21 cellular contexts compared by ENCODE assay signal in the genomic region with DNA sequence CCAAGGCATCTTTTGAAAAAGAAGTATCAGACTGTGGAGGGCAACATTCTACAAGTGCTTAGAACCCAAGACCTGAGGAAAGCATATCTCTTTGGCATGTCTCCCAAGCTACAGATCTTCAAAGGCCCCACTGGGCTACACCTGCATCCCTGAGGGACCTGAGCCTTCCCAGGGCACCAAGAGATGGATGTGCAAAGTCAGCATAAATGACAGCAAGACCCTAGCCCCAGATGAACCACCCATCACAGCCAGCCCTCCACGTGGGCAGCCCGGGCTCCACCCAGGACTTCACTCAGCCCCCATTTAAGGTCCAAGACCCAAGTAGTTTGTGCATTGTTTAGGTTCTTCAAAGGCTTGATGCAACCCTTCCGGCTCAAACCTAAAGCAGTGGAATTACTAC.
A peak's percentile ranks its signal among the peaks of the same experiment; 100 is the strongest.
DNase-seq lines count a peak whose midpoint lies in the region; ATAC-seq, FAIRE-seq and TF ChIP-seq lines count a peak whose summit lies in the region.
"Had no signal": no experiment of that assay in that cellular context is flagged by ENCODE, and none has a peak within 500 bp of the region (broad histone marks: within the 10 kb centered on the region; RNA-seq: fewer than 3 reads in every experiment).

No MANE protein-coding gene starts in this region.

- peaks cover 5% of the 10 kb centered on the region; the same call in 1 of the 3 replicates for H3K36me3 ChIP-seq in K562 (ENCODE audit: control insufficient read depth, insufficient read depth, low read length)
- H3K36me3 ChIP-seq: BE2C had no signal

- H4K20me1 ChIP-seq in K562 (replicated peaks; ENCODE audit: control insufficient read depth, insufficient read depth, low read length): 0 out of 2 replicates have a peak, but pooled peaks cover 4% of the 10 kb centered on the region

- H3K4me3 ChIP-seq in A549 (no peak overlapping the region), K562 (no peak overlapping the region)
- H3K4me3 ChIP-seq: BLaER1 treated with 17β-estradiol and CSF1 and Interleukin-3, amounts not matched to agents 10 nM and 100 nM; GM23338 had no signal

- H3K27ac Mint-ChIP-seq in glutamatergic neuron (ENCODE audit: unreplicated experiment): no peak overlapping the region
- H3K27ac Mint-ChIP-seq in CD14-positive monocyte: peak overlapping the region in 3 of 7 donors; percentile 34 to 62 (median 49)
- no peak overlapping the region for H3K27ac Mint-ChIP-seq in activated naive CD4-positive, alpha-beta T cell treated with anti-CD3 and anti-CD28 coated beads, Interleukin-2, amount 10 ng/mL, durations not matched to agents 7 days and 5 days
- H3K27ac Mint-ChIP-seq: CD4-positive, alpha-beta memory T cell; GM23338; H9 had no signal

- TF ChIP-seq RAD21 in A549 (conservative IDR thresholded peaks at IDR 0.05 in 1 of 2, IDR thresholded peaks at IDR 0.05 in 1 of 2) (no peak), K562 (CRISPR knock-in tag; conservative IDR thresholded peaks at IDR 0.05 in 1 of 2, IDR thresholded peaks at IDR 0.05 in 1 of 2) (no peak)

- TF ChIP-seq CTCF in 22Rv1 (IDR thresholded peaks at IDR 0.05): no peak
- TF ChIP-seq CTCF in A549 (IDR thresholded peaks at IDR 0.05): no peak
- TF ChIP-seq CTCF in K562 (IDR thresholded peaks at IDR 0.05 in 2 of 3, conservative IDR thresholded peaks at IDR 0.05 in 1 of 3; ENCODE audit: insufficient read depth in 2 of 3, low read depth in 1 of 3, low read length in 3 of 3): no peak
- TF ChIP-seq CTCF in glutamatergic neuron (IDR thresholded peaks at IDR 0.05; ENCODE audit: partially characterized antibody, unreplicated experiment): no peak
- no peak for TF ChIP-seq CTCF in CD14-positive monocyte (IDR thresholded peaks at IDR 0.05)

- in situ Hi-C loops in K562 (cut with MboI): no loop called here

- H3K4me2 ChIP-seq in A549: no peak overlapping the region
- H3K4me2 ChIP-seq in K562 (ENCODE audit: insufficient read depth, low read length): no peak overlapping the region
- H3K4me2 ChIP-seq: BLaER1 treated with 17β-estradiol and CSF1 and Interleukin-3, amounts not matched to agents 10 nM and 100 nM; GM23338 had no signal

- TF ChIP-seq EP300 in A549 (IDR thresholded peaks at IDR 0.05) (no peak), K562 (IDR thresholded peaks at IDR 0.05; ENCODE audit: low read length) (no peak)

- H3K27ac ChIP-seq in 22Rv1: peak overlapping the region; percentile 66
- peak overlapping the region in 1 of 2 experiments; percentile 4; a peak in 1 of 6 replicates for H3K27ac ChIP-seq in A549
- H3K27ac ChIP-seq in K562 (ENCODE audit: extremely low read depth, low read depth, low read length): no peak overlapping the region
- H3K27ac ChIP-seq: BLaER1 treated with 17β-estradiol and CSF1 and Interleukin-3, amounts not matched to agents 10 nM and 100 nM had no signal

- CTCF ChIA-PET in A549 (lab: Yijun Ruan, JAX) (interaction anchor here (1.5 to 5.4 kb wide), 2 partner anchors 14 to 27 kb away, joined by 4 to 38 read pairs; no protein-coding TSS in a partner anchor), K562 (lab: Yijun Ruan, JAX; ENCODE audit: low intra/inter-chr PET ratio) (no interaction called here)
- CTCF ChIA-PET in activated naive CD4-positive, alpha-beta T cell treated with anti-CD3 and anti-CD28 coated beads, Interleukin-2, amount 10 ng/mL, durations not matched to agents 7 days and 5 days (lab: Charles Lee): no interaction called here

- H3K9me3 ChIP-seq in A549: no peaks in the 10 kb centered on the region
- no peaks in the 10 kb centered on the region for H3K9me3 ChIP-seq in K562 (replicated peaks; ENCODE audit: control insufficient read depth, insufficient read depth, low read depth, low read length)
- H3K9me3 ChIP-seq: BE2C had no signal

- TF ChIP-seq POLR2A in A549 (IDR thresholded peaks at IDR 0.05; ENCODE audit: low read length) (no peak), K562 (conservative IDR thresholded peaks at IDR 0.05) (no peak)

- BruUV-seq in K562 (replicated peaks; lab: Mats Ljungman, UMichigan): no TSS peak

- H3K27me3 Mint-ChIP-seq in glutamatergic neuron (ENCODE audit: unreplicated experiment) (no peaks in the 10 kb centered on the region), CD14-positive monocyte (ENCODE audit: low read depth in 3 of 3) (peaks cover 0 to 1% (median 0%) of the 10 kb centered on the region in 3 donors)
- H3K27me3 Mint-ChIP-seq in activated naive CD4-positive, alpha-beta T cell treated with anti-CD3 and anti-CD28 coated beads, Interleukin-2, amount 10 ng/mL, durations not matched to agents 7 days and 5 days: no peaks in the 10 kb centered on the region
- H3K27me3 Mint-ChIP-seq: CD4-positive, alpha-beta memory T cell had no signal

- H3K4me1 Mint-ChIP-seq in glutamatergic neuron (ENCODE audit: low read depth, unreplicated experiment) (peaks cover 4% of the 10 kb centered on the region), CD14-positive monocyte (peaks cover 26% of the 10 kb centered on the region)
- H3K4me1 Mint-ChIP-seq in activated naive CD4-positive, alpha-beta T cell treated with anti-CD3 and anti-CD28 coated beads, Interleukin-2, amount 10 ng/mL, durations not matched to agents 7 days and 5 days: peaks cover 5% of the 10 kb centered on the region
- H3K4me1 Mint-ChIP-seq: GM23338 had no signal

- H3K4me3 Mint-ChIP-seq in glutamatergic neuron (ENCODE audit: unreplicated experiment) (no peak overlapping the region), CD14-positive monocyte (no peak overlapping the region)
- no peak overlapping the region for H3K4me3 Mint-ChIP-seq in activated naive CD4-positive, alpha-beta T cell treated with anti-CD3 and anti-CD28 coated beads, Interleukin-2, amount 10 ng/mL, durations not matched to agents 7 days and 5 days
- H3K4me3 Mint-ChIP-seq: CD4-positive, alpha-beta memory T cell; GM23338; H9 had no signal

- H2AFZ ChIP-seq in K562 (ENCODE audit: low read depth, low read length): no peak overlapping the region
- H2AFZ ChIP-seq: GM23338 had no signal

- DNase-seq in A549 (ENCODE audit: low read depth in 1 of 2, low spot score in 1 of 2) (no peak), NOMO-1 treated with dmso at 0.1 percent for 144 hours (lab: John Stamatoyannopoulos, UW; ENCODE audit: unreplicated experiment) (peak; percentile 31), K562 (ENCODE audit: extremely low read depth in 1 of 4, low spot score in 3 of 4) (no peak), glutamatergic neuron (no peak), CD14-positive monocyte (ENCODE audit: low spot score) (no peak)
- no peak for DNase-seq in activated naive CD4-positive, alpha-beta T cell treated with anti-CD3 and anti-CD28 coated beads, Interleukin-2, amount 10 ng/mL, durations not matched to agents 7 days and 5 days
- DNase-seq: ACHN; AML-193; BE2C; Calu3; CD4-positive, alpha-beta memory T cell; COR-L47; DMS79 treated with DMSO at 0.1 percent for 48 hours; GF-D8; H9 had no signal

- 95% methylated on average over 3 of the region's 3 CpGs for WGBS in A549 (ENCODE audit: missing lambda C conversion rate)
- 89% methylated on average over 3 of the region's 3 CpGs for WGBS in K562 (ENCODE audit: insufficient coverage, low coverage, missing lambda C conversion rate)

- POLR2A ChIA-PET in A549 (lab: Yijun Ruan, JAX) (no interaction called here), K562 (lab: Yijun Ruan, JAX) (no interaction called here)

- no peaks in the 10 kb centered on the region for H3K27me3 ChIP-seq in K562 (ENCODE audit: control insufficient read depth in 2 of 2, insufficient read depth in 2 of 2, low read length in 2 of 2)
- H3K27me3 ChIP-seq: BE2C; BLaER1 treated with 17β-estradiol and CSF1 and Interleukin-3, amounts not matched to agents 10 nM and 100 nM had no signal

- H3K36me3 Mint-ChIP-seq in glutamatergic neuron (ENCODE audit: unreplicated experiment): no peaks in the 10 kb centered on the region
- H3K36me3 Mint-ChIP-seq in CD14-positive monocyte: peaks cover 2 to 13% of the 10 kb centered on the region in 2 donors
- peaks cover 25% of the 10 kb centered on the region for H3K36me3 Mint-ChIP-seq in activated naive CD4-positive, alpha-beta T cell treated with anti-CD3 and anti-CD28 coated beads, Interleukin-2, amount 10 ng/mL, durations not matched to agents 7 days and 5 days

- FAIRE-seq in A549 (lab: Jason Lieb, UNC) (no peak), K562 (lab: Jason Lieb, UNC) (no peak)
- FAIRE-seq: A204.1, GM19239 had no signal

- H3K9me3 Mint-ChIP-seq in glutamatergic neuron (ENCODE audit: unreplicated experiment) (no peaks in the 10 kb centered on the region), CD14-positive monocyte (peaks cover 0 to 4% (median 0%) of the 10 kb centered on the region in 7 donors)
- no peaks in the 10 kb centered on the region for H3K9me3 Mint-ChIP-seq in activated naive CD4-positive, alpha-beta T cell treated with anti-CD3 and anti-CD28 coated beads, Interleukin-2, amount 10 ng/mL, durations not matched to agents 7 days and 5 days
- H3K9me3 Mint-ChIP-seq: CD4-positive, alpha-beta memory T cell; GM23338; H9 had no signal

- H3K9ac ChIP-seq in K562 (ENCODE audit: insufficient read depth in 1 of 2, low read depth in 2 of 2, low read length in 2 of 2): no peak overlapping the region
- H3K9ac ChIP-seq: BLaER1 treated with 17β-estradiol and CSF1 and Interleukin-3, amounts not matched to agents 10 nM and 100 nM had no signal

- peaks cover 28% of the 10 kb centered on the region for H3K4me1 ChIP-seq in A549
- H3K4me1 ChIP-seq in K562 (replicated peaks in 1 of 2; ENCODE audit: control insufficient read depth in 2 of 2, insufficient read depth in 2 of 2, low read length in 2 of 2): peaks cover 0 to 7% of the 10 kb centered on the region in 2 experiments; a peak in 3 of 5 replicates
- H3K4me1 ChIP-seq: BE2C had no signal

- ATAC-seq in A549 (no peak), K562 (no peak)
- ATAC-seq: GM23338, HCT116 had no signal

- H3K79me2 ChIP-seq in K562 (ENCODE audit: control insufficient read depth, insufficient read depth, low read length): peaks cover 50% of the 10 kb centered on the region

- intact Hi-C loops in K562 (cut with micrococcal nuclease): no loop called here
- intact Hi-C loops in CD14-positive monocyte (cut with micrococcal nuclease): no loop called here

- H3K9me1 ChIP-seq in K562 (ENCODE audit: control insufficient read depth, insufficient read depth, low read length): no peaks in the 10 kb centered on the region

TF ChIP-seq in A549, 52 proteins besides CTCF, POLR2A, EP300 and RAD21:
- TF ChIP-seq MAFK (IDR thresholded peaks at IDR 0.05; ENCODE audit: partially characterized antibody): peak; percentile 90
- no peak for TF ChIP-seq JUN (IDR thresholded peaks at IDR 0.05)
- TF ChIP-seq CHD4 (IDR thresholded peaks at IDR 0.05; ENCODE audit: borderline replicate concordance): no peak
- no peak for TF ChIP-seq HOXB5 (CRISPR knock-in tag; IDR thresholded peaks at IDR 0.05)
- no peak for TF ChIP-seq EHF (CRISPR knock-in tag; IDR thresholded peaks at IDR 0.05)

TF ChIP-seq in K562, 482 proteins besides CTCF, POLR2A, EP300 and RAD21 (continues in another document):
- no peak for TF ChIP-seq ZNF354B (CRISPR knock-in tag; IDR thresholded peaks at IDR 0.05)
- TF ChIP-seq KLF16 (IDR thresholded peaks at IDR 0.05): no peak
- no peak for TF ChIP-seq SETDB1 (IDR thresholded peaks at IDR 0.05; ENCODE audit: low read length)
- TF ChIP-seq SP2 (IDR thresholded peaks at IDR 0.05; ENCODE audit: extremely low read depth, low read depth, low read length, poor library complexity, severe bottlenecking): no peak
- TF ChIP-seq ZNF217 (CRISPR knock-in tag; IDR thresholded peaks at IDR 0.05): no peak
- TF ChIP-seq MAFK (IDR thresholded peaks at IDR 0.05; ENCODE audit: low read length): peak; percentile 84
